Comparison of ENCODE assay signal across 1 cellular context in genomic region chr10:43648392-43649148, GRCh38.
TF ChIP-seq lines count a peak whose summit lies in the region.

Gene ZNF32 (minus strand): TSS chr10:43648881. CDS start chr10:43646133, 2,748 bp downstream.

TF ChIP-seq in K562, 482 proteins besides CTCF, POLR2A, EP300 and RAD21 (continued from another document and continues in another):
- TF ChIP-seq DEAF1 (CRISPR knock-in tag; IDR thresholded peaks at IDR 0.05) (no peak), CTCFL (IDR thresholded peaks at IDR 0.05; ENCODE audit: borderline replicate concordance, insufficient read depth, low read depth, low read length, poor library complexity, severe bottlenecking) (peak; percentile 2), PRPF4 (IDR thresholded peaks at IDR 0.05; ENCODE audit: insufficient read depth, low read depth, low read length, poor library complexity, severe bottlenecking) (no peak), CSDE1 (IDR thresholded peaks at IDR 0.05) (no peak), POLR2AphosphoS2 (IDR thresholded peaks at IDR 0.05; ENCODE audit: low read length) (no peak), PCBP1 (IDR thresholded peaks at IDR 0.05; ENCODE audit: low read depth, low read length, poor library complexity, severe bottlenecking) (peak; percentile 81), ZFPM2 (CRISPR knock-in tag; IDR thresholded peaks at IDR 0.05) (0 out of 2 replicates have a peak, but pooled peaks have one; percentile 3), RBM25 (IDR thresholded peaks at IDR 0.05; ENCODE audit: low read depth, low read length, severe bottlenecking) (no peak), ZNF707 (CRISPR knock-in tag; conservative IDR thresholded peaks at IDR 0.05) (no peak), CAMTA2 (CRISPR knock-in tag; conservative IDR thresholded peaks at IDR 0.05) (no peak), TCF7 (IDR thresholded peaks at IDR 0.05; ENCODE audit: borderline replicate concordance) (no peak), ZNF174 (CRISPR knock-in tag; IDR thresholded peaks at IDR 0.05) (no peak), ZNF146 (CRISPR knock-in tag; IDR thresholded peaks at IDR 0.05; ENCODE audit: unreplicated experiment) (no peak), FOXJ2 (tag; IDR thresholded peaks at IDR 0.05) (0 out of 2 replicates have a peak, but pooled peaks have one; percentile 59), GTF3C2 (IDR thresholded peaks at IDR 0.05; ENCODE audit: borderline replicate concordance, extremely low read depth, insufficient read length) (no peak), HNRNPK (IDR thresholded peaks at IDR 0.05; ENCODE audit: low read depth, low read length, poor library complexity, severe bottlenecking) (no peak), FOXP4 (CRISPR knock-in tag; IDR thresholded peaks at IDR 0.05; ENCODE audit: borderline replicate concordance) (0 out of 2 replicates have a peak, but pooled peaks have one; percentile 41), POLR3A (IDR thresholded peaks at IDR 0.05; ENCODE audit: borderline replicate concordance, extremely low read depth, insufficient read depth, insufficient read length) (no peak), ZNF551 (CRISPR knock-in tag; IDR thresholded peaks at IDR 0.05) (no peak), ZNF76 (CRISPR knock-in tag; IDR thresholded peaks at IDR 0.05; ENCODE audit: borderline replicate concordance) (no peak), ZNF740 (CRISPR knock-in tag; IDR thresholded peaks at IDR 0.05) (no peak), ZNF740 (tag; IDR thresholded peaks at IDR 0.05) (no peak), ERF (CRISPR knock-in tag; IDR thresholded peaks at IDR 0.05) (peak; percentile 65), EWSR1 (IDR thresholded peaks at IDR 0.05; ENCODE audit: borderline replicate concordance, low read depth, partially characterized antibody) (no peak), ZFP1 (CRISPR knock-in tag; IDR thresholded peaks at IDR 0.05) (no peak), ZBTB1 (CRISPR knock-in tag; IDR thresholded peaks at IDR 0.05; ENCODE audit: borderline replicate concordance, low read depth) (peak; percentile 89), RBBP5 (IDR thresholded peaks at IDR 0.05; ENCODE audit: borderline replicate concordance, insufficient read depth, low read length, poor library complexity, severe bottlenecking) (peak; percentile 91), ID3 (CRISPR knock-in tag; IDR thresholded peaks at IDR 0.05) (no peak), ID3 (tag; IDR thresholded peaks at IDR 0.05) (peak; percentile 45; the same call in 1 of the 2 replicates)
- TF ChIP-seq, protein P1, sequence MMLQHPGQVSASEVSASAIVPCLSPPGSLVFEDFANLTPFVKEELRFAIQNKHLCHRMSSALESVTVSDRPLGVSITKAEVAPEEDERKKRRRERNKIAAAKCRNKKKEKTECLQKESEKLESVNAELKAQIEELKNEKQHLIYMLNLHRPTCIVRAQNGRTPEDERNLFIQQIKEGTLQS (IDR thresholded peaks at IDR 0.05): no peak
- TF ChIP-seq, protein P1 (CRISPR knock-in tag; conservative IDR thresholded peaks at IDR 0.05): 0 out of 2 replicates have a peak, but pooled peaks have one; percentile 52
- TF ChIP-seq, protein P2, sequence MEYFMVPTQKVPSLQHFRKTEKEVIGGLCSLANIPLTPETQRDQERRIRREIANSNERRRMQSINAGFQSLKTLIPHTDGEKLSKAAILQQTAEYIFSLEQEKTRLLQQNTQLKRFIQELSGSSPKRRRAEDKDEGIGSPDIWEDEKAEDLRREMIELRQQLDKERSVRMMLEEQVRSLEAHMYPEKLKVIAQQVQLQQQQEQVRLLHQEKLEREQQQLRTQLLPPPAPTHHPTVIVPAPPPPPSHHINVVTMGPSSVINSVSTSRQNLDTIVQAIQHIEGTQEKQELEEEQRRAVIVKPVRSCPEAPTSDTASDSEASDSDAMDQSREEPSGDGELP (CRISPR knock-in tag; IDR thresholded peaks at IDR 0.05; ENCODE audit: borderline replicate concordance): peak; percentile 51
- TF ChIP-seq, protein P3, sequence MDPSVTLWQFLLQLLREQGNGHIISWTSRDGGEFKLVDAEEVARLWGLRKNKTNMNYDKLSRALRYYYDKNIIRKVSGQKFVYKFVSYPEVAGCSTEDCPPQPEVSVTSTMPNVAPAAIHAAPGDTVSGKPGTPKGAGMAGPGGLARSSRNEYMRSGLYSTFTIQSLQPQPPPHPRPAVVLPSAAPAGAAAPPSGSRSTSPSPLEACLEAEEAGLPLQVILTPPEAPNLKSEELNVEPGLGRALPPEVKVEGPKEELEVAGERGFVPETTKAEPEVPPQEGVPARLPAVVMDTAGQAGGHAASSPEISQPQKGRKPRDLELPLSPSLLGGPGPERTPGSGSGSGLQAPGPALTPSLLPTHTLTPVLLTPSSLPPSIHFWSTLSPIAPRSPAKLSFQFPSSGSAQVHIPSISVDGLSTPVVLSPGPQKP (CRISPR knock-in tag; IDR thresholded peaks at IDR 0.05): no peak
- TF ChIP-seq, protein P4, sequence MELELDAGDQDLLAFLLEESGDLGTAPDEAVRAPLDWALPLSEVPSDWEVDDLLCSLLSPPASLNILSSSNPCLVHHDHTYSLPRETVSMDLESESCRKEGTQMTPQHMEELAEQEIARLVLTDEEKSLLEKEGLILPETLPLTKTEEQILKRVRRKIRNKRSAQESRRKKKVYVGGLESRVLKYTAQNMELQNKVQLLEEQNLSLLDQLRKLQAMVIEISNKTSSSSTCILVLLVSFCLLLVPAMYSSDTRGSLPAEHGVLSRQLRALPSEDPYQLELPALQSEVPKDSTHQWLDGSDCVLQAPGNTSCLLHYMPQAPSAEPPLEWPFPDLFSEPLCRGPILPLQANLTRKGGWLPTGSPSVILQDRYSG (tag; conservative IDR thresholded peaks at IDR 0.05; ENCODE audit: low read depth): 0 out of 2 replicates have a peak, but pooled peaks have one; percentile 20
- TF ChIP-seq, protein P5, sequence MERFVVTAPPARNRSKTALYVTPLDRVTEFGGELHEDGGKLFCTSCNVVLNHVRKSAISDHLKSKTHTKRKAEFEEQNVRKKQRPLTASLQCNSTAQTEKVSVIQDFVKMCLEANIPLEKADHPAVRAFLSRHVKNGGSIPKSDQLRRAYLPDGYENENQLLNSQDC (CRISPR knock-in tag; IDR thresholded peaks at IDR 0.05): no peak
- TF ChIP-seq, protein P6, sequence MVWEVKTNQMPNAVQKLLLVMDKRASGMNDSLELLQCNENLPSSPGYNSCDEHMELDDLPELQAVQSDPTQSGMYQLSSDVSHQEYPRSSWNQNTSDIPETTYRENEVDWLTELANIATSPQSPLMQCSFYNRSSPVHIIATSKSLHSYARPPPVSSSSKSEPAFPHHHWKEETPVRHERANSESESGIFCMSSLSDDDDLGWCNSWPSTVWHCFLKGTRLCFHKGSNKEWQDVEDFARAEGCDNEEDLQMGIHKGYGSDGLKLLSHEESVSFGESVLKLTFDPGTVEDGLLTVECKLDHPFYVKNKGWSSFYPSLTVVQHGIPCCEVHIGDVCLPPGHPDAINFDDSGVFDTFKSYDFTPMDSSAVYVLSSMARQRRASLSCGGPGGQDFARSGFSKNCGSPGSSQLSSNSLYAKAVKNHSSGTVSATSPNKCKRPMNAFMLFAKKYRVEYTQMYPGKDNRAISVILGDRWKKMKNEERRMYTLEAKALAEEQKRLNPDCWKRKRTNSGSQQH (CRISPR knock-in tag; IDR thresholded peaks at IDR 0.05): no peak
- TF ChIP-seq, protein P7, sequence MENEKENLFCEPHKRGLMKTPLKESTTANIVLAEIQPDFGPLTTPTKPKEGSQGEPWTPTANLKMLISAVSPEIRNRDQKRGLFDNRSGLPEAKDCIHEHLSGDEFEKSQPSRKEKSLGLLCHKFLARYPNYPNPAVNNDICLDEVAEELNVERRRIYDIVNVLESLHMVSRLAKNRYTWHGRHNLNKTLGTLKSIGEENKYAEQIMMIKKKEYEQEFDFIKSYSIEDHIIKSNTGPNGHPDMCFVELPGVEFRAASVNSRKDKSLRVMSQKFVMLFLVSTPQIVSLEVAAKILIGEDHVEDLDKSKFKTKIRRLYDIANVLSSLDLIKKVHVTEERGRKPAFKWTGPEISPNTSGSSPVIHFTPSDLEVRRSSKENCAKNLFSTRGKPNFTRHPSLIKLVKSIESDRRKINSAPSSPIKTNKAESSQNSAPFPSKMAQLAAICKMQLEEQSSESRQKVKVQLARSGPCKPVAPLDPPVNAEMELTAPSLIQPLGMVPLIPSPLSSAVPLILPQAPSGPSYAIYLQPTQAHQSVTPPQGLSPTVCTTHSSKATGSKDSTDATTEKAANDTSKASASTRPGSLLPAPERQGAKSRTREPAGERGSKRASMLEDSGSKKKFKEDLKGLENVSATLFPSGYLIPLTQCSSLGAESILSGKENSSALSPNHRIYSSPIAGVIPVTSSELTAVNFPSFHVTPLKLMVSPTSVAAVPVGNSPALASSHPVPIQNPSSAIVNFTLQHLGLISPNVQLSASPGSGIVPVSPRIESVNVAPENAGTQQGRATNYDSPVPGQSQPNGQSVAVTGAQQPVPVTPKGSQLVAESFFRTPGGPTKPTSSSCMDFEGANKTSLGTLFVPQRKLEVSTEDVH (IDR thresholded peaks at IDR 0.05; ENCODE audit: low read depth, partially characterized antibody): no peak
